In genomic region chr18:61942072-61942471, GRCh38 we compare ENCODE assay signal across 27 cellular contexts. TPM values are rescaled to one million over a fixed set of nuclear protein-coding genes. Genes with fewer than 3 reads are reported as not detected.
DNase-seq lines count a peak whose midpoint lies in the region; ATAC-seq and TF ChIP-seq lines count a peak whose summit lies in the region.
"Had no signal": no experiment of that assay in that cellular context is flagged by ENCODE, and none has a peak within 500 bp of the region (broad histone marks: within the 10 kb centered on the region; RNA-seq: fewer than 3 reads in every experiment).

No MANE protein-coding gene starts in this region.

- peaks cover 0 to 3% (median 0%) of the 10 kb centered on the region in 5 donors for H3K9me3 Mint-ChIP-seq in CD8-positive, alpha-beta memory T cell
- peaks cover 3% of the 10 kb centered on the region for H3K9me3 Mint-ChIP-seq in activated naive CD8-positive, alpha-beta T cell treated with anti-CD3 and anti-CD28 coated beads for 36 hours
- H3K9me3 Mint-ChIP-seq in natural killer cell treated with Interleukin-12 subunit alpha and Interleukin-12 subunit beta and Interleukin-15 and Interleukin-18, amount 100 ng/mL, for 72 hours = peaks cover 3% of the 10 kb centered on the region

- peak overlapping the region; percentile 27 to 95 (median 82) for H3K27ac Mint-ChIP-seq in CD8-positive, alpha-beta memory T cell
- H3K27ac Mint-ChIP-seq in activated naive CD8-positive, alpha-beta T cell treated with anti-CD3 and anti-CD28 coated beads for 36 hours = peak overlapping the region; percentile 14
- H3K27ac Mint-ChIP-seq in natural killer cell treated with Interleukin-12 subunit alpha and Interleukin-12 subunit beta and Interleukin-15 and Interleukin-18, amount 100 ng/mL, for 72 hours = peak overlapping the region; percentile 15 to 57
- H3K27ac Mint-ChIP-seq: stimulated activated naive B cell treated with anti-CD40 and anti-IgM and Interleukin-4, amounts not matched to agents 10 μg/mL and 1 μg/mL and 100 μg/mL, for 72 hours had no signal

- H3K4me1 ChIP-seq in SK-N-SH (ENCODE audit: control insufficient read depth in 1 of 2, insufficient read depth in 2 of 2, low read depth in 1 of 2, low read length in 1 of 2) = peaks cover 0 to 1% of the 10 kb centered on the region in 2 experiments; a peak in 2 of 4 replicates
- peaks cover 10% of the 10 kb centered on the region for H3K4me1 ChIP-seq in CD8-positive, alpha-beta memory T cell (ENCODE audit: insufficient read depth, low read length)
- H3K4me1 ChIP-seq: thyroid gland had no signal

- WGBS in SK-N-SH (ENCODE audit: low lambda C conversion rate) = 81% methylated on average over 1 of the region's 1 CpG

- no peak for TF ChIP-seq EP300 in SK-N-SH (IDR thresholded peaks at IDR 0.05; ENCODE audit: borderline replicate concordance in 1 of 2, low read depth in 1 of 2, low read length in 1 of 2)

- TF ChIP-seq RAD21 in SK-N-SH (IDR thresholded peaks at IDR 0.05; ENCODE audit: low read length) = no peak

- H2AFZ ChIP-seq in SK-N-SH (ENCODE audit: low read depth) = peak overlapping the region; percentile 81

- H3F3A ChIP-seq in SK-N-SH (replicated peaks; ENCODE audit: insufficient read depth) = peaks cover 2% of the 10 kb centered on the region

- H3K27ac ChIP-seq in SK-N-SH (ENCODE audit: low read depth in 2 of 2, low read length in 1 of 2) = no peak overlapping the region
- H3K27ac ChIP-seq in CD8-positive, alpha-beta memory T cell (ENCODE audit: low read depth, low read length) = no peak overlapping the region
- H3K27ac ChIP-seq: 22Rv1, cardiac muscle cell, KMS-11, neutrophil, thyroid gland had no signal

- H3K36me3 Mint-ChIP-seq in CD8-positive, alpha-beta memory T cell = peaks cover 0 to 3% (median 0%) of the 10 kb centered on the region in 3 donors
- H3K36me3 Mint-ChIP-seq in activated naive CD8-positive, alpha-beta T cell treated with anti-CD3 and anti-CD28 coated beads for 36 hours = no peaks in the 10 kb centered on the region
- peaks cover 14% of the 10 kb centered on the region for H3K36me3 Mint-ChIP-seq in natural killer cell treated with Interleukin-12 subunit alpha and Interleukin-12 subunit beta and Interleukin-15 and Interleukin-18, amount 100 ng/mL, for 72 hours

- H3K9me3 ChIP-seq in SK-N-SH = no peaks in the 10 kb centered on the region
- no peaks in the 10 kb centered on the region for H3K9me3 ChIP-seq in CD8-positive, alpha-beta memory T cell (ENCODE audit: low read length)
- H3K9me3 ChIP-seq: neutrophil, thyroid gland had no signal

- POLR2A ChIA-PET in SK-N-SH (lab: Yijun Ruan, JAX) = no interaction called here
- POLR2A ChIA-PET in CD8-positive, alpha-beta memory T cell (lab: Charles Lee) = no interaction called here

- no peaks in the 10 kb centered on the region for H3K9me2 ChIP-seq in SK-N-SH

- H3K27me3 ChIP-seq in SK-N-SH (ENCODE audit: insufficient read depth) = no peaks in the 10 kb centered on the region
- H3K27me3 ChIP-seq in CD8-positive, alpha-beta memory T cell (ENCODE audit: insufficient read depth, low read length, poor library complexity, severe bottlenecking) = no peaks in the 10 kb centered on the region
- H3K27me3 ChIP-seq: cardiac muscle cell, neutrophil, thyroid gland had no signal

- H3K4me3 Mint-ChIP-seq in CD8-positive, alpha-beta memory T cell = peak overlapping the region; percentile 29 to 73 (median 49)
- H3K4me3 Mint-ChIP-seq in activated naive CD8-positive, alpha-beta T cell treated with anti-CD3 and anti-CD28 coated beads for 36 hours = no peak overlapping the region
- peak overlapping the region; percentile 60 for H3K4me3 Mint-ChIP-seq in natural killer cell treated with Interleukin-12 subunit alpha and Interleukin-12 subunit beta and Interleukin-15 and Interleukin-18, amount 100 ng/mL, for 72 hours
- H3K4me3 Mint-ChIP-seq: stimulated activated naive B cell treated with anti-CD40 and anti-IgM and Interleukin-4, amounts not matched to agents 10 μg/mL and 1 μg/mL and 100 μg/mL, for 72 hours had no signal

- H3K36me3 ChIP-seq in SK-N-SH (replicated peaks in 1 of 2; ENCODE audit: control insufficient read depth in 1 of 2, insufficient read depth in 2 of 2, low read length in 1 of 2) = no peaks in the 10 kb centered on the region
- H3K36me3 ChIP-seq in CD8-positive, alpha-beta memory T cell (ENCODE audit: insufficient read depth, low read length) = no peaks in the 10 kb centered on the region
- H3K36me3 ChIP-seq: cardiac muscle cell, neutrophil, thyroid gland had no signal

- ATAC-seq in SK-N-SH treated with all-trans-retinoic acid at 6 μM for 48 hours (no peak), HG03280 (IDR thresholded peaks at IDR 0.05; ENCODE audit: unreplicated experiment) (no peak)
- ATAC-seq in natural killer cell treated with Interleukin-12 subunit alpha and Interleukin-12 subunit beta and Interleukin-15 and Interleukin-18, amount 100 ng/mL, for 72 hours = no peak
- ATAC-seq: stimulated activated naive B cell treated with anti-CD40 and anti-IgM and Interleukin-4, amounts not matched to agents 10 μg/mL and 1 μg/mL and 100 μg/mL, for 72 hours had no signal

- H3K4me1 Mint-ChIP-seq in CD8-positive, alpha-beta memory T cell = peaks cover 16 to 35% (median 28%) of the 10 kb centered on the region in 3 donors
- peaks cover 8% of the 10 kb centered on the region for H3K4me1 Mint-ChIP-seq in activated naive CD8-positive, alpha-beta T cell treated with anti-CD3 and anti-CD28 coated beads for 36 hours
- peaks cover 24 to 31% of the 10 kb centered on the region in 2 donors for H3K4me1 Mint-ChIP-seq in natural killer cell treated with Interleukin-12 subunit alpha and Interleukin-12 subunit beta and Interleukin-15 and Interleukin-18, amount 100 ng/mL, for 72 hours (ENCODE audit: low read depth in 2 of 2)
- H3K4me1 Mint-ChIP-seq: stimulated activated naive B cell treated with anti-CD40 and anti-IgM and Interleukin-4, amounts not matched to agents 10 μg/mL and 1 μg/mL and 100 μg/mL, for 72 hours had no signal

- H3K4me3 ChIP-seq in SK-N-SH (ENCODE audit: low read depth in 2 of 2, low read length in 1 of 2) = 0 out of 4 replicates have a peak overlapping the region, but pooled peaks of 1 of the 2 experiments have one; percentile 11
- H3K4me3 ChIP-seq in CD8-positive, alpha-beta memory T cell (ENCODE audit: low read length) = no peak overlapping the region
- H3K4me3 ChIP-seq: cardiac muscle cell, skin epidermis, thyroid gland had no signal

- no peak overlapping the region for H3K9ac ChIP-seq in SK-N-SH
- H3K9ac ChIP-seq: KMS-11 had no signal

- DNase-seq in SK-N-SH (no peak), NCI-H128 (lab: John Stamatoyannopoulos, UW; ENCODE audit: unreplicated experiment) (no peak), NCI-H1694 treated with DMSO at 0.1 percent for 48 hours (lab: John Stamatoyannopoulos, UW) (no peak)
- DNase-seq in CD8-positive, alpha-beta memory T cell = no peak
- no peak for DNase-seq in activated naive CD8-positive, alpha-beta T cell treated with anti-CD3 and anti-CD28 coated beads for 36 hours
- DNase-seq in natural killer cell treated with Interleukin-12 subunit alpha and Interleukin-12 subunit beta and Interleukin-15 and Interleukin-18, amount 100 ng/mL, for 72 hours (ENCODE audit: low spot score) = no peak
- DNase-seq: activated CD4-positive, alpha-beta T cell treated with anti-CD3 and anti-CD28 coated beads for 4 hours; activated CD8-positive, alpha-beta memory T cell treated with anti-CD3 and anti-CD28 coated beads, Interleukin-2, amount 50 U/mL, for 48 hours; activated gamma-delta T cell; AML-193; amygdala; DMS79 treated with DMSO at 0.1 percent for 48 hours; NCI-H1930; NCI-H345; NCI-H774; stimulated activated CD4-positive, alpha-beta T cell treated with anti-CD3 and anti-CD28 coated beads, Interleukin-2, amount 100 ng/mL, for 24 hours; stimulated activated naive B cell treated with anti-CD40 and anti-IgM and Interleukin-4, amounts not matched to agents 10 μg/mL and 1 μg/mL and 100 μg/mL, for 72 hours; SW 1271; thyroid gland had no signal

- CTCF ChIA-PET in SK-N-SH (lab: Yijun Ruan, JAX) = interaction anchor here (0.7 to 1.4 kb wide), 5 partner anchors 9 to 361 kb away, joined by 3 to 5 read pairs (median 3); no protein-coding TSS in a partner anchor
- CTCF ChIA-PET in CD8-positive, alpha-beta memory T cell (lab: Charles Lee) = interaction anchor here (1.4 kb wide), 1 partner anchor 21 kb away, joined by 3 read pairs; no protein-coding TSS in a partner anchor

- no peaks in the 10 kb centered on the region for H3K79me2 ChIP-seq in SK-N-SH (ENCODE audit: insufficient read depth)

- no peak for TF ChIP-seq CTCF in SK-N-SH (IDR thresholded peaks at IDR 0.05)

- H4K20me1 ChIP-seq in SK-N-SH (ENCODE audit: insufficient read depth) = no peaks in the 10 kb centered on the region

- H3K27me3 Mint-ChIP-seq in CD8-positive, alpha-beta memory T cell = peaks cover 1 to 3% of the 10 kb centered on the region in 2 donors
- H3K27me3 Mint-ChIP-seq in activated naive CD8-positive, alpha-beta T cell treated with anti-CD3 and anti-CD28 coated beads for 36 hours = peaks cover 13% of the 10 kb centered on the region
- peaks cover 0 to 3% of the 10 kb centered on the region in 2 donors for H3K27me3 Mint-ChIP-seq in natural killer cell treated with Interleukin-12 subunit alpha and Interleukin-12 subunit beta and Interleukin-15 and Interleukin-18, amount 100 ng/mL, for 72 hours

- no peak overlapping the region for H3K4me2 ChIP-seq in SK-N-SH
- H3K4me2 ChIP-seq: KMS-11 had no signal

TF ChIP-seq in SK-N-SH, 30 proteins besides CTCF, POLR2A, EP300 and RAD21 (continues in another document):
- no peak for TF ChIP-seq TEAD4 (IDR thresholded peaks at IDR 0.05; ENCODE audit: borderline replicate concordance, insufficient read depth)
- TF ChIP-seq ELF1 (IDR thresholded peaks at IDR 0.05) = no peak
- no peak for TF ChIP-seq MEF2A (IDR thresholded peaks at IDR 0.05; ENCODE audit: borderline replicate concordance, low read depth)
- TF ChIP-seq CHD2 (IDR thresholded peaks at IDR 0.05; ENCODE audit: low read length, partially characterized antibody) = no peak

TF ChIP-seq in SK-N-SH treated with all-trans-retinoic acid at 6 μM for 48 hours, 23 proteins besides CTCF, POLR2A, EP300 and RAD21 (continues in another document):
- no peak for TF ChIP-seq TCF4 (CRISPR knock-in tag; IDR thresholded peaks at IDR 0.05; ENCODE audit: borderline replicate concordance)
- TF ChIP-seq OSR1 (CRISPR knock-in tag; IDR thresholded peaks at IDR 0.05) = no peak

RNA-seq across cellular contexts. Expression of gene RNF152, which starts 49.3 kb away (rescaled TPM):
- 6.6 and 7.9 TPM in 2 replicates for polyA plus RNA-seq in SK-N-SH (2012; rRNA removed)
- polyA plus RNA-seq in SK-N-SH (2012; cell fraction: cytosol; rRNA removed) = 3.4 and 5.5 TPM in 2 replicates
- polyA plus RNA-seq in SK-N-SH (2012; cell fraction: nucleus; rRNA removed) = 4.3 and 5.7 TPM in 2 replicates
- total RNA-seq in CD8-positive, alpha-beta memory T cell = under 1 TPM; 0.13 to 0.38 TPM
- not detected for polyA plus RNA-seq in CD8-positive, alpha-beta memory T cell
- total RNA-seq in activated naive CD8-positive, alpha-beta T cell treated with anti-CD3 and anti-CD28 coated beads for 36 hours = under 1 TPM; 0.10 to 0.42 TPM
- total RNA-seq in natural killer cell treated with Interleukin-12 subunit alpha and Interleukin-12 subunit beta and Interleukin-15 and Interleukin-18, amount 100 ng/mL, for 72 hours = under 1 TPM; 0.73 to 0.95 TPM
- total RNA-seq: OCI-LY7 had no signal

Comparison
In these comparisons a context has a peak if more than half of its experiments do, and no peak if none do; other contexts are left out.
1. H3K27ac Mint-ChIP-seq: peak in every context shown above with its lines; median percentile 82 in CD8-positive, alpha-beta memory T cell; 36 in natural killer cell treated with Interleukin-12 subunit alpha and Interleukin-12 subunit beta and Interleukin-15 and Interleukin-18, amount 100 ng/mL, for 72 hours; 14 in activated naive CD8-positive, alpha-beta T cell treated with anti-CD3 and anti-CD28 coated beads for 36 hours.